ENCODE assay signal across 12 cellular contexts in genomic region chr4:16897351-16897750, GRCh38. TPM values are rescaled to one million over a fixed set of nuclear protein-coding genes. Genes with fewer than 3 reads are reported as not detected.
DNase-seq lines count a peak whose midpoint lies in the region; ATAC-seq and TF ChIP-seq lines count a peak whose summit lies in the region.
"Had no signal": no experiment of that assay in that cellular context is flagged by ENCODE, and none has a peak within 500 bp of the region (broad histone marks: within the 10 kb centered on the region; RNA-seq: fewer than 3 reads in every experiment).

No MANE protein-coding gene starts in this region.

- no peaks in the 10 kb centered on the region for H3K36me3 Mint-ChIP-seq in brain
- H3K36me3 Mint-ChIP-seq: activated naive CD4-positive, alpha-beta T cell treated with anti-CD3 and anti-CD28 coated beads, Interleukin-2, amount 10 ng/mL, durations not matched to agents 7 days and 5 days; IgD-negative memory B cell had no signal

- intact Hi-C loops in gastrocnemius medialis (cut with DNase I; ENCODE audit: low total_unique reads), result no loop called here

- DNase-seq in islet precursor cell (peak; percentile 72), gastrocnemius medialis (no peak), SK-N-DZ (ENCODE audit: low spot score) (no peak), glomerular visceral epithelial cell (ENCODE audit: extremely low spot score) (no peak), UCSD-AML1 (lab: John Stamatoyannopoulos, UW; ENCODE audit: unreplicated experiment) (no peak)
- no peak for DNase-seq in activated CD4-positive, CD25-positive, alpha-beta regulatory T cell treated with anti-CD3 and anti-CD28 coated beads, Interleukin-2, amount 50 U/mL, for 72 hours
- DNase-seq: activated naive CD4-positive, alpha-beta T cell treated with anti-CD3 and anti-CD28 coated beads, Interleukin-2, amount 10 ng/mL, durations not matched to agents 7 days and 5 days; NCI-H510A treated with DMSO at 0.1 percent for 48 hours; stimulated activated CD4-positive, alpha-beta T cell treated with anti-CD3 and anti-CD28 coated beads, Interleukin-1b, Interleukin-23, amount 100 ng/mL, for 48 hours had no signal

- H3K36me3 ChIP-seq in gastrocnemius medialis, result no peaks in the 10 kb centered on the region

- TF ChIP-seq CTCF in brain (conservative IDR thresholded peaks at IDR 0.05) (no peak), gastrocnemius medialis (IDR thresholded peaks at IDR 0.05 in 4 of 5, conservative IDR thresholded peaks at IDR 0.05 in 1 of 5) (no peak)

- H3K9me3 Mint-ChIP-seq in brain, result no peaks in the 10 kb centered on the region
- H3K9me3 Mint-ChIP-seq: activated naive CD4-positive, alpha-beta T cell treated with anti-CD3 and anti-CD28 coated beads, Interleukin-2, amount 10 ng/mL, durations not matched to agents 7 days and 5 days had no signal

- H3K4me3 ChIP-seq in GM08714 (ENCODE audit: low read length) (peak overlapping the region; percentile 57; the same call in 1 of the 2 replicates), gastrocnemius medialis (peak overlapping the region; percentile 49 to 59 (median 54))

- H3K4me1 Mint-ChIP-seq in brain, result peaks cover 79% of the 10 kb centered on the region

- H3K27me3 Mint-ChIP-seq in brain, result peaks cover 6% of the 10 kb centered on the region

- no peaks in the 10 kb centered on the region for H3K4me1 ChIP-seq in gastrocnemius medialis

- H3K4me3 Mint-ChIP-seq in brain, result peak overlapping the region; percentile 88 to 97 (median 92)
- H3K4me3 Mint-ChIP-seq: activated naive CD4-positive, alpha-beta T cell treated with anti-CD3 and anti-CD28 coated beads, Interleukin-2, amount 10 ng/mL, durations not matched to agents 7 days and 5 days; IgD-negative memory B cell had no signal

- no peak for TF ChIP-seq POLR2A in gastrocnemius medialis (IDR thresholded peaks at IDR 0.05)

- peak overlapping the region; percentile 67 to 94 (median 93) for H3K27ac Mint-ChIP-seq in brain
- H3K27ac Mint-ChIP-seq: activated naive CD4-positive, alpha-beta T cell treated with anti-CD3 and anti-CD28 coated beads, Interleukin-2, amount 10 ng/mL, durations not matched to agents 7 days and 5 days; IgD-negative memory B cell had no signal

- in situ Hi-C loops in gastrocnemius medialis (cut with MboI; ENCODE audit: low sequenced_read_pairs in 4 of 4), result no loop called here

- ATAC-seq in gastrocnemius medialis, result no peak

- no peaks in the 10 kb centered on the region for H3K9me3 ChIP-seq in gastrocnemius medialis

- peaks cover 0 to 2% (median 0%) of the 10 kb centered on the region in 3 donors for H3K27me3 ChIP-seq in gastrocnemius medialis

- H3K27ac ChIP-seq in gastrocnemius medialis, result peak overlapping the region; percentile 60 to 75 (median 69)

RNA-seq across cellular contexts. Expression of gene LDB2, which starts 1.1 kb away (rescaled TPM):
- polyA plus RNA-seq in brain (ENCODE audit: insufficient read depth, low read depth, low replicate concordance), result 13.2 TPM
- total RNA-seq in gastrocnemius medialis, result 10 to 100 TPM in 3 of 4 donors, 1 to 10 TPM in 1; 7.0 to 26.4 (median 18.1) TPM
- 4.7 and 5.3 TPM in 2 replicates for polyA plus RNA-seq in SK-N-DZ (2014; cell fraction: cytosol; rRNA removed)
- 2.4 and 4.3 TPM in 2 replicates for polyA plus RNA-seq in SK-N-DZ (2014; cell fraction: nucleus; rRNA removed)
- polyA plus RNA-seq: IgD-negative memory B cell had no signal
